Comparison of ENCODE assay signal across 1 cellular context in genomic region chr11:117876049-117876340, GRCh38.
TF ChIP-seq lines count a peak whose summit lies in the region.

No MANE protein-coding gene starts in this region.

TF ChIP-seq in endothelial cell of umbilical vein, 7 proteins besides CTCF, POLR2A, EP300 and RAD21 (continued from another document):
- no peak for TF ChIP-seq GATA2 (IDR thresholded peaks at IDR 0.05; ENCODE audit: insufficient read depth, insufficient read length, low read depth, low read length)
- TF ChIP-seq, protein P1, sequence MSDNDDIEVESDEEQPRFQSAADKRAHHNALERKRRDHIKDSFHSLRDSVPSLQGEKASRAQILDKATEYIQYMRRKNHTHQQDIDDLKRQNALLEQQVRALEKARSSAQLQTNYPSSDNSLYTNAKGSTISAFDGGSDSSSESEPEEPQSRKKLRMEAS (IDR thresholded peaks at IDR 0.05; ENCODE audit: insufficient read depth, insufficient read length), result no peak
- no peak for TF ChIP-seq POLR2AphosphoS5 (IDR thresholded peaks at IDR 0.05; ENCODE audit: insufficient read depth, low read depth, low read length)
- TF ChIP-seq MYC (IDR thresholded peaks at IDR 0.05; ENCODE audit: low read depth, low read length), result no peak
